In genomic region chr4:92952897-92953296, GRCh38 we compare ENCODE assay signal across 1 cellular context.
TF ChIP-seq lines count a peak whose summit lies in the region.

No MANE protein-coding gene starts in this region.

TF ChIP-seq in GM23338, 12 proteins besides CTCF, POLR2A, EP300 and RAD21:
- TF ChIP-seq REST (IDR thresholded peaks at IDR 0.05; ENCODE audit: unreplicated experiment) = no peak
- no peak for TF ChIP-seq JUNB (IDR thresholded peaks at IDR 0.05; ENCODE audit: unreplicated experiment)
- no peak for TF ChIP-seq CREB1 (CRISPR knock-in tag; IDR thresholded peaks at IDR 0.05; ENCODE audit: low read depth)
- no peak for TF ChIP-seq NANOG (IDR thresholded peaks at IDR 0.05; ENCODE audit: borderline replicate concordance)
- no peak for TF ChIP-seq POLR2AphosphoS5 (IDR thresholded peaks at IDR 0.05; ENCODE audit: low read depth)
- TF ChIP-seq ZNF114 (CRISPR knock-in tag; IDR thresholded peaks at IDR 0.05) = no peak
- no peak for TF ChIP-seq STAT1 (IDR thresholded peaks at IDR 0.05; ENCODE audit: unreplicated experiment)
- TF ChIP-seq ETS1 (IDR thresholded peaks at IDR 0.05) = no peak
- no peak for TF ChIP-seq ZNF462 (CRISPR knock-in tag; IDR thresholded peaks at IDR 0.05)
- TF ChIP-seq ZNF331 (CRISPR knock-in tag; IDR thresholded peaks at IDR 0.05; ENCODE audit: low read depth) = no peak
- no peak for TF ChIP-seq EZH2 (IDR thresholded peaks at IDR 0.05; ENCODE audit: low read depth, unreplicated experiment)
- no peak for TF ChIP-seq EZH2phosphoT487 (IDR thresholded peaks at IDR 0.05; ENCODE audit: unreplicated experiment)
